21 cellular contexts compared by ENCODE assay signal in the genomic region with DNA sequence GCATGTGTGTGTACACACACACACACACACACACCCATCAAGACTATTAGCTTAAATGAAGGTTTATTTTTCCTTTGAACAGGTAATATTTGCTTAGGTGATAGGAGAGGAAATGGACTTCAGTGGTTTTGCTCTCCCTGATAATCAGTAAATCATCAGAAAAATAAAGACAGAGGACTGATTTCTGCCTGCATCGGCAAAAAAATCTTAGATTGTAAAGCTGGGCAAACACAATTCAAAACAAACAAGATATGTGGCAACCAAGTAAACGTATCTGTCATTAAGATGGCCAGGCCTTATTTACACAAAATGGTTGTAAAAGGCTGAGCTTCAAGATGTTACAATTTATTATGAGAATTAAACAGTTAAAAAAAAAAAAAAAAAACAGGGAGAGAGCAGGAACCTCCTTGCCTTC. TPM values are rescaled to one million over a fixed set of nuclear protein-coding genes. Genes with fewer than 3 reads are reported as not detected.
DNase-seq lines count a peak whose midpoint lies in the region; ATAC-seq and TF ChIP-seq lines count a peak whose summit lies in the region.
"Had no signal": no experiment of that assay in that cellular context is flagged by ENCODE, and none has a peak within 500 bp of the region (broad histone marks: within the 10 kb centered on the region; RNA-seq: fewer than 3 reads in every experiment).

No MANE protein-coding gene starts in this region.

- no peak overlapping the region for H3K27ac Mint-ChIP-seq in endothelial cell (ENCODE audit: unreplicated experiment)
- H3K27ac Mint-ChIP-seq: activated CD4-positive, alpha-beta memory T cell treated with anti-CD3 and anti-CD28 coated beads for 36 hours; activated naive CD4-positive, alpha-beta T cell treated with anti-CD3 and anti-CD28 coated beads for 36 hours; effector memory CD8-positive, alpha-beta T cell; memory B cell; natural killer cell treated with Interleukin-12 subunit alpha and Interleukin-12 subunit beta and Interleukin-15 and Interleukin-18, amount 100 ng/mL, for 72 hours; T-helper 1 cell treated with Interleukin-12 subunit alpha and Interleukin-12 subunit beta and Interleukin-4 antibody, amounts not matched to agents 30 μg/mL and 1 μg/mL, for 36 hours had no signal

- H3K4me3 Mint-ChIP-seq in endothelial cell (ENCODE audit: unreplicated experiment), result no peak overlapping the region
- H3K4me3 Mint-ChIP-seq: activated CD4-positive, alpha-beta memory T cell treated with anti-CD3 and anti-CD28 coated beads for 36 hours; activated naive CD4-positive, alpha-beta T cell treated with anti-CD3 and anti-CD28 coated beads for 36 hours; effector memory CD8-positive, alpha-beta T cell; memory B cell; natural killer cell treated with Interleukin-12 subunit alpha and Interleukin-12 subunit beta and Interleukin-15 and Interleukin-18, amount 100 ng/mL, for 72 hours; T-helper 1 cell treated with Interleukin-12 subunit alpha and Interleukin-12 subunit beta and Interleukin-4 antibody, amounts not matched to agents 30 μg/mL and 1 μg/mL, for 36 hours had no signal

- H3K27ac ChIP-seq in HEK293 (ENCODE audit: extremely low read depth, low read depth, low read length) (no peak overlapping the region), right lobe of liver (no peak overlapping the region), gastroesophageal sphincter (no peak overlapping the region)
- H3K27ac ChIP-seq: SJCRH30, thoracic aorta had no signal

- peaks cover 39% of the 10 kb centered on the region for H3K4me1 ChIP-seq in HEK293 (ENCODE audit: control insufficient read depth, insufficient read depth, low read length)
- no peaks in the 10 kb centered on the region for H3K4me1 ChIP-seq in right lobe of liver
- H3K4me1 ChIP-seq in gastroesophageal sphincter, result no peaks in the 10 kb centered on the region
- H3K4me1 ChIP-seq: BE2C, SJCRH30 had no signal

- H3K4me1 Mint-ChIP-seq in endothelial cell (ENCODE audit: unreplicated experiment), result no peaks in the 10 kb centered on the region
- H3K4me1 Mint-ChIP-seq: memory B cell had no signal

- DNase-seq in NCI-H146 (lab: John Stamatoyannopoulos, UW), result peak; percentile 89
- peak; percentile 91 for DNase-seq in NCI-H748 (lab: John Stamatoyannopoulos, UW; ENCODE audit: unreplicated experiment)
- no peak for DNase-seq in right lobe of liver
- DNase-seq in NCI-H345 (lab: John Stamatoyannopoulos, UW), result no peak
- no peak for DNase-seq in endothelial cell (ENCODE audit: low spot score)
- DNase-seq: activated CD4-positive, alpha-beta memory T cell treated with anti-CD3 and anti-CD28 coated beads for 36 hours; activated naive CD4-positive, alpha-beta T cell treated with anti-CD3 and anti-CD28 coated beads for 36 hours; activated T-cell treated with anti-CD3 and anti-CD28 coated beads, Interleukin-2, amount 50 U/mL, for 1 hour; aorta; BE2C; effector memory CD8-positive, alpha-beta T cell; NCI-H226; SJCRH30; stimulated activated CD4-positive, alpha-beta T cell treated with anti-CD3 and anti-CD28 coated beads, Interleukin-12 subunit alpha, Interleukin-12 subunit beta, amount 100 ng/mL, for 4 hours had no signal

- peaks cover 5% of the 10 kb centered on the region for H3K27me3 Mint-ChIP-seq in endothelial cell (ENCODE audit: unreplicated experiment)
- H3K27me3 Mint-ChIP-seq: activated CD4-positive, alpha-beta memory T cell treated with anti-CD3 and anti-CD28 coated beads for 36 hours; effector memory CD8-positive, alpha-beta T cell; memory B cell; natural killer cell treated with Interleukin-12 subunit alpha and Interleukin-12 subunit beta and Interleukin-15 and Interleukin-18, amount 100 ng/mL, for 72 hours had no signal

- no peaks in the 10 kb centered on the region for H3K9me3 Mint-ChIP-seq in endothelial cell (ENCODE audit: unreplicated experiment)

- no peak for TF ChIP-seq CTCF in HEK293 (tag by site-specific recombination; IDR thresholded peaks at IDR 0.05)
- TF ChIP-seq CTCF in right lobe of liver (IDR thresholded peaks at IDR 0.05), result no peak
- no peak for TF ChIP-seq CTCF in gastroesophageal sphincter (IDR thresholded peaks at IDR 0.05)
- no peak for TF ChIP-seq CTCF in endothelial cell (IDR thresholded peaks at IDR 0.05; ENCODE audit: unreplicated experiment)

- intact Hi-C loops in right lobe of liver (cut with DNase I), result no loop called here

- TF ChIP-seq POLR2A in right lobe of liver (IDR thresholded peaks at IDR 0.05), result no peak
- no peak for TF ChIP-seq POLR2A in gastroesophageal sphincter (IDR thresholded peaks at IDR 0.05)

- WGBS in right lobe of liver (ENCODE audit: insufficient coverage, low coverage, low lambda C conversion rate, missing lambda C conversion rate), result 31% methylated on average over 2 of the region's 2 CpGs
- 87 to 90% methylated on average over 2 of the region's 2 CpGs for WGBS in gastroesophageal sphincter (ENCODE audit: low coverage in 1 of 2), 2 donors

- H3K27me3 ChIP-seq in right lobe of liver, result no peaks in the 10 kb centered on the region
- H3K27me3 ChIP-seq in gastroesophageal sphincter, result no peaks in the 10 kb centered on the region
- H3K27me3 ChIP-seq: BE2C, SJCRH30 had no signal

- H3K9me3 ChIP-seq in HEK293 (ENCODE audit: control insufficient read depth, insufficient read depth, low read depth, low read length), result no peaks in the 10 kb centered on the region
- no peaks in the 10 kb centered on the region for H3K9me3 ChIP-seq in right lobe of liver
- H3K9me3 ChIP-seq in gastroesophageal sphincter, result no peaks in the 10 kb centered on the region
- H3K9me3 ChIP-seq: BE2C, thoracic aorta had no signal

- no peaks in the 10 kb centered on the region for H3K36me3 Mint-ChIP-seq in endothelial cell (ENCODE audit: low read depth, unreplicated experiment)
- H3K36me3 Mint-ChIP-seq: activated CD4-positive, alpha-beta memory T cell treated with anti-CD3 and anti-CD28 coated beads for 36 hours; memory B cell had no signal

- ATAC-seq in right lobe of liver (peak in 3 of 4 donors; percentile 36 to 67 (median 54)), gastroesophageal sphincter (no peak)
- ATAC-seq: effector memory CD8-positive, alpha-beta T cell; natural killer cell treated with Interleukin-12 subunit alpha and Interleukin-12 subunit beta and Interleukin-15 and Interleukin-18, amount 100 ng/mL, for 72 hours had no signal

- CTCF ChIA-PET in HEK293 (lab: Yijun Ruan, JAX), result interaction anchor here (0.5 to 0.6 kb wide), 3 partner anchors 12 to 380 kb away, joined by 3 to 4 read pairs (median 3); no protein-coding TSS in a partner anchor

- TF ChIP-seq EP300 in gastroesophageal sphincter (IDR thresholded peaks at IDR 0.05), result no peak

- H3K4me3 ChIP-seq in HEK293 (ENCODE audit: low read depth, low read length) (no peak overlapping the region), right lobe of liver (no peak overlapping the region), gastroesophageal sphincter (no peak overlapping the region)
- H3K4me3 ChIP-seq: SJCRH30, thoracic aorta had no signal

- H3K36me3 ChIP-seq in HEK293 (ENCODE audit: control insufficient read depth in 2 of 2, insufficient read depth in 1 of 2, low read length in 2 of 2) (no peaks in the 10 kb centered on the region), right lobe of liver (no peaks in the 10 kb centered on the region), gastroesophageal sphincter (no peaks in the 10 kb centered on the region)
- H3K36me3 ChIP-seq: BE2C, SJCRH30, thoracic aorta had no signal

- POLR2A ChIA-PET in HEK293 (lab: Yijun Ruan, JAX), result no interaction called here

TF ChIP-seq in HEK293, 187 proteins besides CTCF, POLR2A, EP300 and RAD21 (continues in another document):
- no peak for TF ChIP-seq ZNF707 (tag by site-specific recombination; IDR thresholded peaks at IDR 0.05)
- TF ChIP-seq, protein P1, sequence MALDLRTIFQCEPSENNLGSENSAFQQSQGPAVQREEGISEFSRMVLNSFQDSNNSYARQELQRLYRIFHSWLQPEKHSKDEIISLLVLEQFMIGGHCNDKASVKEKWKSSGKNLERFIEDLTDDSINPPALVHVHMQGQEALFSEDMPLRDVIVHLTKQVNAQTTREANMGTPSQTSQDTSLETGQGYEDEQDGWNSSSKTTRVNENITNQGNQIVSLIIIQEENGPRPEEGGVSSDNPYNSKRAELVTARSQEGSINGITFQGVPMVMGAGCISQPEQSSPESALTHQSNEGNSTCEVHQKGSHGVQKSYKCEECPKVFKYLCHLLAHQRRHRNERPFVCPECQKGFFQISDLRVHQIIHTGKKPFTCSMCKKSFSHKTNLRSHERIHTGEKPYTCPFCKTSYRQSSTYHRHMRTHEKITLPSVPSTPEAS (tag by site-specific recombination; IDR thresholded peaks at IDR 0.05), result peak; percentile 34; the same call in 1 of the 2 replicates
- TF ChIP-seq, protein P2, sequence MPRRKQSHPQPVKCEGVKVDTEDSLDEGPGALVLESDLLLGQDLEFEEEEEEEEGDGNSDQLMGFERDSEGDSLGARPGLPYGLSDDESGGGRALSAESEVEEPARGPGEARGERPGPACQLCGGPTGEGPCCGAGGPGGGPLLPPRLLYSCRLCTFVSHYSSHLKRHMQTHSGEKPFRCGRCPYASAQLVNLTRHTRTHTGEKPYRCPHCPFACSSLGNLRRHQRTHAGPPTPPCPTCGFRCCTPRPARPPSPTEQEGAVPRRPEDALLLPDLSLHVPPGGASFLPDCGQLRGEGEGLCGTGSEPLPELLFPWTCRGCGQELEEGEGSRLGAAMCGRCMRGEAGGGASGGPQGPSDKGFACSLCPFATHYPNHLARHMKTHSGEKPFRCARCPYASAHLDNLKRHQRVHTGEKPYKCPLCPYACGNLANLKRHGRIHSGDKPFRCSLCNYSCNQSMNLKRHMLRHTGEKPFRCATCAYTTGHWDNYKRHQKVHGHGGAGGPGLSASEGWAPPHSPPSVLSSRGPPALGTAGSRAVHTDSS (tag by site-specific recombination; IDR thresholded peaks at IDR 0.05), result no peak
- TF ChIP-seq, protein P3, sequence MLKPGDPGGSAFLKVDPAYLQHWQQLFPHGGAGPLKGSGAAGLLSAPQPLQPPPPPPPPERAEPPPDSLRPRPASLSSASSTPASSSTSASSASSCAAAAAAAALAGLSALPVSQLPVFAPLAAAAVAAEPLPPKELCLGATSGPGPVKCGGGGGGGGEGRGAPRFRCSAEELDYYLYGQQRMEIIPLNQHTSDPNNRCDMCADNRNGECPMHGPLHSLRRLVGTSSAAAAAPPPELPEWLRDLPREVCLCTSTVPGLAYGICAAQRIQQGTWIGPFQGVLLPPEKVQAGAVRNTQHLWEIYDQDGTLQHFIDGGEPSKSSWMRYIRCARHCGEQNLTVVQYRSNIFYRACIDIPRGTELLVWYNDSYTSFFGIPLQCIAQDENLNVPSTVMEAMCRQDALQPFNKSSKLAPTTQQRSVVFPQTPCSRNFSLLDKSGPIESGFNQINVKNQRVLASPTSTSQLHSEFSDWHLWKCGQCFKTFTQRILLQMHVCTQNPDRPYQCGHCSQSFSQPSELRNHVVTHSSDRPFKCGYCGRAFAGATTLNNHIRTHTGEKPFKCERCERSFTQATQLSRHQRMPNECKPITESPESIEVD (tag by site-specific recombination; IDR thresholded peaks at IDR 0.05), result peak; percentile 53
- TF ChIP-seq ZXDB (tag by site-specific recombination; IDR thresholded peaks at IDR 0.05), result 0 out of 2 replicates have a peak, but pooled peaks have one; percentile 17
- TF ChIP-seq FEZF1 (tag by site-specific recombination; IDR thresholded peaks at IDR 0.05), result 0 out of 2 replicates have a peak, but pooled peaks have one; percentile 14

RNA-seq across cellular contexts. Expression of a gene that starts 31.3 kb away (rescaled TPM):
- total RNA-seq in right lobe of liver (1 to 10 TPM in 5 of 6 experiments, under 1 TPM in 1; 0.74 to 6.2 (median 2.2) TPM), gastroesophageal sphincter (10 to 100 TPM; 11.9 to 14.3 (median 12.6) TPM), endothelial cell (ENCODE audit: unreplicated experiment) (9.0 TPM)
- total RNA-seq: activated CD4-positive, alpha-beta memory T cell treated with anti-CD3 and anti-CD28 coated beads for 36 hours; activated naive CD4-positive, alpha-beta T cell treated with anti-CD3 and anti-CD28 coated beads for 36 hours; OCI-LY7 had no signal

Comparison
In these comparisons a context has a peak if more than half of its experiments do, and no peak if none do; other contexts are left out.
1. DNase-seq: peak in NCI-H146 (single experiment) and NCI-H748 (single experiment); none in right lobe of liver (0 of 3), NCI-H345 (single experiment) and endothelial cell (single experiment).